ENCODE assay signal across 9 cellular contexts in the genomic region with DNA sequence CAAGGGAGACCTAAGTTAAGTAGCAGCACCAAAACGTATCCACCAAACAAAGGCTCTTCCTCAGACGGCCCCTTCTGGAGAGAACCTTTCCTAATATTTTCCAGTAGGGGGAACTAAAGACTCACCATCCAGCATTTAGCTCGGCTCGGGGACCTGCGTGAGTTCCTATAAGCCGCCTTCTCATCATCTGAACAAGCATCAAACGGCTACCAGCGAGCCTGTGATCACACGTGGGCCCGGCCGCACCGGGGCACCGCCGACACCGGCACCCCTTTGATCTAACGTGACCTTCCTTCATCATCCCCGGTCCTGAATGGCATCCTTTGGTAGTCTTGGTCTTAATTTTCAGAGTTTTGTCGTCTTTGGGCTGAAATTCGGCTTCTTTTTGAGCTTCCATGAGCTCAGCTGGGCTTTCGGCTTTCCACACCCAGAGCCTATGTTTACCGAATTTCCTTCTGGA. TPM values are rescaled to one million over a fixed set of nuclear protein-coding genes. Genes with fewer than 3 reads are reported as not detected.
DNase-seq lines count a peak whose midpoint lies in the region; ATAC-seq, FAIRE-seq and TF ChIP-seq lines count a peak whose summit lies in the region.
"Had no signal": no experiment of that assay in that cellular context is flagged by ENCODE, and none has a peak within 500 bp of the region (broad histone marks: within the 10 kb centered on the region; RNA-seq: fewer than 3 reads in every experiment).

No MANE protein-coding gene starts in this region.

- H3K4me2 ChIP-seq in GM12878 (ENCODE audit: control insufficient read depth, insufficient read depth), result no peak overlapping the region

- TF ChIP-seq CTCF in GM12878 (IDR thresholded peaks at IDR 0.05 in 2 of 3, conservative IDR thresholded peaks at IDR 0.05 in 1 of 3; ENCODE audit: control insufficient read depth in 2 of 3, extremely low read depth in 1 of 3, insufficient read depth in 1 of 3, low read depth in 3 of 3, low read length in 3 of 3) (peak; percentile 15 to 59 (median 33); a peak in 4 of 6 replicates), retinal pigment epithelial cell (conservative IDR thresholded peaks at IDR 0.05; ENCODE audit: low read depth, low read length) (peak; percentile 69)

- SMC1A ChIA-PET in GM12878 (lab: Charles Lee; ENCODE audit: uncharacterized antibody, unreplicated experiment), result interaction anchor here (0.6 to 0.9 kb wide), 3 partner anchors 90 to 282 kb away, joined by 3 to 5 read pairs (median 4); no protein-coding TSS in a partner anchor

- TF ChIP-seq RAD21 in GM12878 (IDR thresholded peaks at IDR 0.05; ENCODE audit: insufficient read depth, low read depth, low read length), result peak; percentile 62

- H3K36me3 Mint-ChIP-seq in activated CD4-positive, alpha-beta T cell treated with anti-CD3 and anti-CD28 coated beads, Interleukin-2, amount 10 ng/mL, durations not matched to agents 7 days and 5 days (ENCODE audit: low read depth), result no peaks in the 10 kb centered on the region

- H3K4me3 ChIP-seq in GM12878 (no peak overlapping the region), retinal pigment epithelial cell (ENCODE audit: low read length) (peak overlapping the region; percentile 56)

- CTCF ChIA-PET in GM12878 (lab: Yijun Ruan, JAX), result interaction anchor here (0.7 to 1.4 kb wide), 7 partner anchors 79 to 353 kb away, joined by 3 to 6 read pairs (median 3); no protein-coding TSS in a partner anchor
- CTCF ChIA-PET in activated CD4-positive, alpha-beta T cell treated with anti-CD3 and anti-CD28 coated beads, Interleukin-2, amount 10 ng/mL, durations not matched to agents 7 days and 5 days (lab: Charles Lee), result no interaction called here

- no peaks in the 10 kb centered on the region for H3K4me1 Mint-ChIP-seq in activated CD4-positive, alpha-beta T cell treated with anti-CD3 and anti-CD28 coated beads, Interleukin-2, amount 10 ng/mL, durations not matched to agents 7 days and 5 days

- H3K4me1 ChIP-seq in ES-I3 (ENCODE audit: insufficient read depth, low read length), result peaks cover 7% of the 10 kb centered on the region
- H3K4me1 ChIP-seq in GM12878 (ENCODE audit: control insufficient read depth, insufficient read depth, low read length), result no peaks in the 10 kb centered on the region

- H3K36me3 ChIP-seq in ES-I3 (ENCODE audit: insufficient read depth, low read length) (no peaks in the 10 kb centered on the region), GM12878 (ENCODE audit: control insufficient read depth in 2 of 2, insufficient read depth in 2 of 2, low read length in 1 of 2) (no peaks in the 10 kb centered on the region)

- ATAC-seq in GM12878, result peak; percentile 94
- ATAC-seq in GM21390 (IDR thresholded peaks at IDR 0.05; ENCODE audit: unreplicated experiment), result no peak

- no TSS peak for BruUV-seq in GM12878 (replicated peaks; lab: Mats Ljungman, UMichigan)

- 15% methylated on average over 21 of the region's 21 CpGs for WGBS in GM12878 (ENCODE audit: insufficient coverage, insufficient replicate concordance, low lambda C conversion rate, missing lambda C conversion rate)

- no peak for FAIRE-seq in GM12878 (lab: Jason Lieb, UNC)

- no peaks in the 10 kb centered on the region for H3K9me3 Mint-ChIP-seq in activated CD4-positive, alpha-beta T cell treated with anti-CD3 and anti-CD28 coated beads, Interleukin-2, amount 10 ng/mL, durations not matched to agents 7 days and 5 days
- H3K9me3 Mint-ChIP-seq: activated T-cell treated with anti-CD3 and anti-CD28 coated beads, Interleukin-2, amount 50 U/mL, for 4 hours had no signal

- peaks cover 36% of the 10 kb centered on the region for H3K27me3 Mint-ChIP-seq in activated CD4-positive, alpha-beta T cell treated with anti-CD3 and anti-CD28 coated beads, Interleukin-2, amount 10 ng/mL, durations not matched to agents 7 days and 5 days

- intact Hi-C loops in GM12878 (cut with micrococcal nuclease; ENCODE audit: unreplicated experiment), result loop anchor here (1.0 kb wide), 1 partner anchor 217 kb away; no protein-coding TSS in a partner anchor

- no peak for TF ChIP-seq EP300 in GM12878 (IDR thresholded peaks at IDR 0.05; ENCODE audit: borderline replicate concordance in 1 of 2, control insufficient read depth in 1 of 2, low read depth in 2 of 2, low read length in 2 of 2)

- H3K9me3 ChIP-seq in ES-I3 (ENCODE audit: control insufficient read depth, insufficient read depth, low read length) (no peaks in the 10 kb centered on the region), GM12878 (replicated peaks; ENCODE audit: control insufficient read depth, insufficient read depth, low read length) (no peaks in the 10 kb centered on the region)

- no peak overlapping the region for H3K4me3 Mint-ChIP-seq in activated CD4-positive, alpha-beta T cell treated with anti-CD3 and anti-CD28 coated beads, Interleukin-2, amount 10 ng/mL, durations not matched to agents 7 days and 5 days
- H3K4me3 Mint-ChIP-seq: activated T-cell treated with anti-CD3 and anti-CD28 coated beads, Interleukin-2, amount 50 U/mL, for 4 hours had no signal

- no peak for TF ChIP-seq POLR2A in GM12878 (IDR thresholded peaks at IDR 0.05; ENCODE audit: low read depth, low read length)

- H3K27me3 ChIP-seq in GM12878 (replicated peaks in 1 of 2; ENCODE audit: control insufficient read depth in 2 of 2, insufficient read depth in 2 of 2, low read length in 1 of 2), result no peaks in the 10 kb centered on the region; a peak in 1 of 4 replicates

- no peaks in the 10 kb centered on the region for H4K20me1 ChIP-seq in GM12878 (ENCODE audit: control insufficient read depth, insufficient read depth)

- no peak overlapping the region for H2AFZ ChIP-seq in GM12878 (ENCODE audit: control insufficient read depth, low read depth, low read length)

- H3K27ac ChIP-seq in GM12878 (ENCODE audit: control insufficient read depth, insufficient read depth), result no peak overlapping the region

- in situ Hi-C loops in GM12878 (cut with MboI), result loop anchor here (10.0 kb wide), 1 partner anchor 216 kb away; no protein-coding TSS in a partner anchor

- POLR2A ChIA-PET in GM12878 (lab: Charles Lee), result no interaction called here
- POLR2A ChIA-PET in activated CD4-positive, alpha-beta T cell treated with anti-CD3 and anti-CD28 coated beads, Interleukin-2, amount 10 ng/mL, durations not matched to agents 7 days and 5 days (lab: Charles Lee), result no interaction called here

- RAD21 ChIA-PET in GM12878 (lab: Charles Lee; ENCODE audit: unreplicated experiment), result interaction anchor here (0.9 to 1.3 kb wide), 2 partner anchors 212 to 1607 kb away, joined by 5 to 6 read pairs; no protein-coding TSS in a partner anchor

- peak; percentile 12 for DNase-seq in HPDE6-E6E7 (ENCODE audit: extremely low spot score)
- DNase-seq in NCI-H526 (lab: John Stamatoyannopoulos, UW), result peak; percentile 41 to 76
- no peak for DNase-seq in GM12878 (ENCODE audit: low read depth, low spot score)
- DNase-seq in hippocampal formation (lab: John Stamatoyannopoulos, UW), result peak; percentile 65 to 95
- peak; percentile 60 for DNase-seq in retinal pigment epithelial cell (ENCODE audit: low read depth)
- no peak for DNase-seq in activated CD4-positive, alpha-beta T cell treated with anti-CD3 and anti-CD28 coated beads, Interleukin-2, amount 10 ng/mL, durations not matched to agents 7 days and 5 days
- DNase-seq: activated T-cell treated with anti-CD3 and anti-CD28 coated beads, Interleukin-2, amount 50 U/mL, for 4 hours had no signal

- H3K9ac ChIP-seq in ES-I3 (ENCODE audit: low read depth, low read length), result peak overlapping the region; percentile 61
- H3K9ac ChIP-seq in GM12878 (ENCODE audit: control insufficient read depth, insufficient read depth, low read length), result no peak overlapping the region

- H3K27ac Mint-ChIP-seq in activated CD4-positive, alpha-beta T cell treated with anti-CD3 and anti-CD28 coated beads, Interleukin-2, amount 10 ng/mL, durations not matched to agents 7 days and 5 days, result no peak overlapping the region

- H3K79me2 ChIP-seq in GM12878 (ENCODE audit: control insufficient read depth, insufficient read depth, low read length), result no peaks in the 10 kb centered on the region

TF ChIP-seq in GM12878, 131 proteins besides CTCF, POLR2A, EP300 and RAD21 (continues in another document):
- no peak for TF ChIP-seq YBX1 (IDR thresholded peaks at IDR 0.05)
- TF ChIP-seq SMAD5 (IDR thresholded peaks at IDR 0.05; ENCODE audit: low read depth), result no peak
- TF ChIP-seq PML (IDR thresholded peaks at IDR 0.05; ENCODE audit: low read length), result no peak

RNA-seq across cellular contexts. Expression of a gene that starts 1.4 kb away (rescaled TPM):
- 2.3 and 2.9 TPM in 2 replicates for total RNA-seq in GM12878 (2013; cell fraction: nucleolus; rRNA removed)
- total RNA-seq in GM12878 (2014; rRNA removed), result 2.5 and 3.0 TPM in 2 replicates
- 1.3 and 1.6 TPM in 2 replicates for total RNA-seq in GM12878 (2014; rRNA removed; fragmentation: Illumina TruSeq; extraction: Trizol)
- total RNA-seq in GM12878 (2021), result 1.5 TPM in 2 replicates
- polyA plus RNA-seq in GM12878 (2011; ENCODE audit: low read depth), result not detected
- polyA plus RNA-seq in GM12878 (2011; rRNA removed), result 1.6 and 2.0 TPM in 2 replicates
- polyA plus RNA-seq in GM12878 (2011; cell fraction: cytosol; rRNA removed), result 1.9 and 2.3 TPM in 2 replicates
- polyA plus RNA-seq in GM12878 (2011; cell fraction: nucleus; rRNA removed), result 3.4 and 4.8 TPM in 2 replicates
- polyA plus RNA-seq in GM12878 (2012), result 0.03 and 0.14 TPM in 2 replicates
- 0.13 and 0.51 TPM in 2 replicates for polyA plus RNA-seq in GM12878 (2014; fragmentation: Illumina TruSeq; extraction: Trizol)
- polyA plus RNA-seq in GM12878 (2014; fragmentation: Nextera tagmentation; extraction: Ambion mirVana), result under 1 TPM; 0.22 to 0.82 TPM
- polyA plus RNA-seq in GM12878 (2014; rRNA removed), result 0.36 and 0.79 TPM in 2 replicates
- under 1 TPM; 0.43 to 0.46 TPM for polyA plus RNA-seq in GM12878 (2016; fragmentation: Nextera tagmentation; extraction: Ambion mirVana)
- polyA minus RNA-seq in GM12878 (2011; rRNA and poly(A)+ RNA removed), result 4.3 and 5.2 TPM in 2 replicates
- 0.53 and 0.83 TPM in 2 replicates for polyA minus RNA-seq in GM12878 (2011; cell fraction: cytosol; rRNA and poly(A)+ RNA removed)
- 5.1 and 8.3 TPM in 2 replicates for polyA minus RNA-seq in GM12878 (2011; cell fraction: nucleus; rRNA and poly(A)+ RNA removed)
- not detected for total RNA-seq in activated CD4-positive, alpha-beta T cell treated with anti-CD3 and anti-CD28 coated beads, Interleukin-2, amount 10 ng/mL, durations not matched to agents 7 days and 5 days
- total RNA-seq: activated T-cell treated with anti-CD3 and anti-CD28 coated beads, Interleukin-2, amount 50 U/mL, for 4 hours had no signal

Comparison
In these comparisons a context has a peak if more than half of its experiments do, and no peak if none do; other contexts are left out.
1. DNase-seq: peak in HPDE6-E6E7 (single experiment), NCI-H526 (2 of 2), hippocampal formation (2 of 2) and retinal pigment epithelial cell (single experiment); none in GM12878 (single experiment) and activated CD4-positive, alpha-beta T cell treated with anti-CD3 and anti-CD28 coated beads, Interleukin-2, amount 10 ng/mL, durations not matched to agents 7 days and 5 days (single experiment).